ENCODE assay signal across 9 cellular contexts in genomic region chr6:28789553-28790083, GRCh38.
DNase-seq lines count a peak whose midpoint lies in the region; ATAC-seq and TF ChIP-seq lines count a peak whose summit lies in the region.
"Had no signal": no experiment of that assay in that cellular context is flagged by ENCODE, and none has a peak within 500 bp of the region (broad histone marks: within the 10 kb centered on the region; RNA-seq: fewer than 3 reads in every experiment).

No MANE protein-coding gene starts in this region.

- H3K79me2 ChIP-seq in GM23338 (replicated peaks; ENCODE audit: insufficient read depth) = no peaks in the 10 kb centered on the region

- H3K27ac Mint-ChIP-seq in GM23338 = peak overlapping the region; percentile 42
- H3K27ac Mint-ChIP-seq in neural crest cell (ENCODE audit: unreplicated experiment) = no peak overlapping the region
- H3K27ac Mint-ChIP-seq: memory B cell had no signal

- H4K20me1 ChIP-seq in GM23338 (replicated peaks; ENCODE audit: insufficient read depth) = peaks cover 5% of the 10 kb centered on the region; the same call in 1 of the 2 replicates

- peaks cover 19% of the 10 kb centered on the region for H3F3A ChIP-seq in GM23338 (replicated peaks; ENCODE audit: low read depth)

- peaks cover 91% of the 10 kb centered on the region for H3K27me3 Mint-ChIP-seq in GM23338 (ENCODE audit: insufficient read depth, low read depth, poor library complexity)
- H3K27me3 Mint-ChIP-seq in neural crest cell (ENCODE audit: low read depth) = peaks cover 100% of the 10 kb centered on the region

- TF ChIP-seq CTCF in AG04449 (IDR thresholded peaks at IDR 0.05; ENCODE audit: insufficient read depth, low read length, missing control alignments) (no peak), GM23338 (conservative IDR thresholded peaks at IDR 0.05; ENCODE audit: low read depth in 2 of 2) (no peak), cardiac fibroblast (IDR thresholded peaks at IDR 0.05; ENCODE audit: low read depth, low read length) (no peak), neural crest cell (conservative IDR thresholded peaks at IDR 0.05) (no peak)

- no peak for DNase-seq in AG04449 (ENCODE audit: low read depth, low spot score)
- peak; percentile 74 for DNase-seq in GM23338 (ENCODE audit: low spot score)
- DNase-seq in OCI-M2 (lab: John Stamatoyannopoulos, UW; ENCODE audit: unreplicated experiment) = peak; percentile 97
- peak; percentile 66 to 87 for DNase-seq in cardiac fibroblast (ENCODE audit: low read depth in 2 of 2)
- DNase-seq in neural crest cell (ENCODE audit: low read depth, low spot score) = no peak
- DNase-seq in cortex of kidney (lab: John Stamatoyannopoulos, UW) = no peak
- no peak for DNase-seq in iPS-NIHi7 (ENCODE audit: extremely low spot score)

- POLR2A ChIA-PET in AG04449 (lab: Yijun Ruan, JAX) = interaction anchor here (0.7 kb wide), 1 partner anchor 83 kb away, joined by 3 read pairs; no protein-coding TSS in a partner anchor

- CTCF ChIA-PET in AG04449 (lab: Yijun Ruan, JAX) = interaction anchor here (0.9 kb wide), 1 partner anchor 49 kb away, joined by 3 read pairs; no protein-coding TSS in a partner anchor

- H3K36me3 Mint-ChIP-seq in GM23338 (ENCODE audit: low read depth) (0 out of 3 replicates have a peak, but pooled peaks cover 3% of the 10 kb centered on the region), neural crest cell (ENCODE audit: low read depth) (peaks cover 3% of the 10 kb centered on the region)

- peaks cover 15% of the 10 kb centered on the region for H3K4me1 ChIP-seq in GM23338 (ENCODE audit: insufficient read depth)

- peak overlapping the region; percentile 84 for H3K4me3 Mint-ChIP-seq in GM23338
- H3K4me3 Mint-ChIP-seq in neural crest cell = peak overlapping the region; percentile 80
- H3K4me3 Mint-ChIP-seq: memory B cell had no signal

- H3K4me3 ChIP-seq in AG04449 (ENCODE audit: low read depth, low read length) (peak overlapping the region; percentile 65), GM23338 (peak overlapping the region; percentile 63), cardiac fibroblast (replicated peaks in 1 of 2; ENCODE audit: low read depth in 2 of 2, low read length in 2 of 2) (peak overlapping the region; percentile 49 to 56)

- no peaks in the 10 kb centered on the region for H3K9me2 ChIP-seq in GM23338 (ENCODE audit: insufficient read depth)

- peaks cover 16% of the 10 kb centered on the region; the same call in 2 of the 3 replicates for H3K9me3 Mint-ChIP-seq in GM23338
- peaks cover 8% of the 10 kb centered on the region for H3K9me3 Mint-ChIP-seq in neural crest cell

- H3K27ac ChIP-seq in GM23338 (ENCODE audit: low read depth) = no peak overlapping the region

- ATAC-seq in GM23338 (peak; percentile 52), GM21360 (IDR thresholded peaks at IDR 0.05; ENCODE audit: unreplicated experiment) (no peak)

- peak overlapping the region; percentile 75 for H3K4me2 ChIP-seq in GM23338

- no peaks in the 10 kb centered on the region for H3K36me3 ChIP-seq in GM23338 (ENCODE audit: insufficient read depth)

- H3K4me1 Mint-ChIP-seq in GM23338 (peaks cover 16% of the 10 kb centered on the region), neural crest cell (peaks cover 15% of the 10 kb centered on the region)

- H2AFZ ChIP-seq in GM23338 = no peak overlapping the region

- H3K27me3 ChIP-seq in GM23338 (ENCODE audit: insufficient read depth) = peaks cover 86% of the 10 kb centered on the region

TF ChIP-seq in GM23338, 12 proteins besides CTCF, POLR2A, EP300 and RAD21:
- TF ChIP-seq REST (IDR thresholded peaks at IDR 0.05; ENCODE audit: unreplicated experiment) (no peak), JUNB (IDR thresholded peaks at IDR 0.05; ENCODE audit: unreplicated experiment) (no peak), EZH2phosphoT487 (IDR thresholded peaks at IDR 0.05; ENCODE audit: unreplicated experiment) (no peak), CREB1 (CRISPR knock-in tag; IDR thresholded peaks at IDR 0.05; ENCODE audit: low read depth) (peak; percentile 40)

Comparison
In these comparisons a context has a peak if more than half of its experiments do, and no peak if none do; other contexts are left out.
1. DNase-seq: peak in GM23338 (single experiment), OCI-M2 (single experiment) and cardiac fibroblast (2 of 2); none in AG04449 (single experiment), neural crest cell (single experiment), cortex of kidney (single experiment) and iPS-NIHi7 (single experiment).
2. Peak in every context shown above with its lines, with median percentiles within 50 percentile points of each other: H3K4me3 ChIP-seq.